In the genomic region with DNA sequence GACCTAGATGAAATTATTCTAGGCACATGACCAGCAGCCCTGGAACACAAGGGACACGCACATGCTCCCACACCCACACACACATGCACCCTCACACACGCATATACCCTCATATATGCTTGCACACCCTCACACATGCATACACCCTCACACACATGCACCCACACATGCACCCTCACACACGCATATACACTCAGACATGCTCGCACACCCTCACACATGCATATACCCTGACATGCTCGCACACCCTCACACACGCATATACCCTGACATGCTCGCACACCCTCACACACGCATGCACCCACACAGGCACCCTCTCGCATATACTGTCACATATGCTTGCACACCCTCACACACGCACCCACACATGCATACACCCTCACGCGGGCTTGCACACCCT, we compare ENCODE assay signal across 33 cellular contexts.
"Had no signal": no experiment of that assay in that cellular context is flagged by ENCODE, and none has a peak within 500 bp of the region (broad histone marks: within the 10 kb centered on the region; RNA-seq: fewer than 3 reads in every experiment).

No MANE protein-coding gene starts in this region.

- ATAC-seq: activated naive CD4-positive, alpha-beta T cell treated with anti-CD3 and anti-CD28 coated beads, Interleukin-2, amount 50 U/mL, for 72 hours; activated T-cell treated with anti-CD3 and anti-CD28 coated beads, Interleukin-2, amount 50 U/mL, for 4 hours; PC-3 had no signal

- H3K27ac ChIP-seq: brain microvascular endothelial cell, cardiac muscle cell, Peyer's patch, SJSA1, VCaP had no signal

- H3K36me3 ChIP-seq: brain microvascular endothelial cell, cardiac muscle cell, Peyer's patch, SJSA1 had no signal

- DNase-seq: activated B cell treated with CpG ODN at 0.5 μM for 24 hours; activated CD4-positive, alpha-beta memory T cell treated with anti-CD3 and anti-CD28 coated beads for 36 hours; activated CD4-positive, alpha-beta T cell treated with anti-CD3 and anti-CD28 coated beads for 4 hours; activated CD4-positive, alpha-beta T cell treated with anti-CD3 and anti-CD28 coated beads, Interleukin-2, amount 50 U/mL, for 1 hour; activated CD4-positive, CD25-positive, alpha-beta regulatory T cell treated with anti-CD3 and anti-CD28 coated beads, Interleukin-2, amount 50 U/mL, for 72 hours; activated CD8-positive, alpha-beta memory T cell treated with anti-CD3 and anti-CD28 coated beads, Interleukin-2, amount 50 U/mL, for 4 hours; activated gamma-delta T cell treated with Interleukin-2 at 50 U/mL for 16 hours; activated naive CD4-positive, alpha-beta T cell treated with anti-CD3 and anti-CD28 coated beads for 36 hours; activated T-cell treated with anti-CD3 and anti-CD28 coated beads for 4 hours; activated T-cell treated with anti-CD3 and anti-CD28 coated beads, Interleukin-2, amount 50 U/mL, for 4 hours; anterior cingulate cortex; brain microvascular endothelial cell; Kasumi-1; KG1; MM.1S; MV-4-11; NCI-H1092; NCI-H1436 treated with DMSO at 0.1 percent for 48 hours; NCI-H1694 treated with DMSO at 0.1 percent for 48 hours; NCI-H2029; NCI-H510A; NCI-H526; NCI-H748 treated with DMSO at 0.1 percent for 48 hours; NK-92 treated with Interleukin-12 subunit alpha and Interleukin-12 subunit beta, amount 100 ng/mL, for 24 hours; PC-3; RPMI8226; SHP77 treated with DMSO at 0.1 percent for 48 hours; SK-N-SH had no signal

- H3K9me3 ChIP-seq: Peyer's patch, SJSA1, SK-N-SH had no signal

- H3K9ac ChIP-seq: SK-N-SH had no signal

- H3K27me3 ChIP-seq: brain microvascular endothelial cell, cardiac muscle cell, Peyer's patch, SJSA1 had no signal

- H3K4me2 ChIP-seq: SK-N-SH had no signal

- H3K4me1 ChIP-seq: Peyer's patch, SJSA1 had no signal

- H3K4me3 ChIP-seq: cardiac muscle cell, Peyer's patch, SJSA1 had no signal
